In genomic region chr18:63316612-63317555, GRCh38 we compare ENCODE assay signal across 9 cellular contexts. TPM values are rescaled to one million over a fixed set of nuclear protein-coding genes. Genes with fewer than 3 reads are reported as not detected.
DNase-seq lines count a peak whose midpoint lies in the region; ATAC-seq and TF ChIP-seq lines count a peak whose summit lies in the region.
"Had no signal": no experiment of that assay in that cellular context is flagged by ENCODE, and none has a peak within 500 bp of the region (broad histone marks: within the 10 kb centered on the region; RNA-seq: fewer than 3 reads in every experiment).

No MANE protein-coding gene starts in this region.

- CTCF ChIA-PET in activated naive CD4-positive, alpha-beta T cell treated with anti-CD3 and anti-CD28 coated beads, Interleukin-2, amount 10 ng/mL, durations not matched to agents 7 days and 5 days (lab: Charles Lee): interaction anchor here (0.8 to 3.9 kb wide), 31 partner anchors 9 to 317 kb away, joined by 3 to 80 read pairs (median 8); no protein-coding TSS in a partner anchor

- H3K79me2 ChIP-seq in hepatocyte: peaks cover 3% of the 10 kb centered on the region

- no peak overlapping the region for H3K4me3 ChIP-seq in hepatocyte
- H3K4me3 ChIP-seq in thyroid gland (replicated peaks in 1 of 3): peak overlapping the region in 2 of 3 donors; percentile 28 to 81
- H3K4me3 ChIP-seq in adrenal gland: peak overlapping the region in 1 of 4 donors; percentile 78
- H3K4me3 ChIP-seq: K562 had no signal

- peak overlapping the region; percentile 91 for H3K4me2 ChIP-seq in hepatocyte

- TF ChIP-seq POLR2A in thyroid gland (IDR thresholded peaks at IDR 0.05) (no peak), adrenal gland (IDR thresholded peaks at IDR 0.05) (no peak)

- peaks cover 14% of the 10 kb centered on the region for H3K27me3 ChIP-seq in hepatocyte
- H3K27me3 ChIP-seq in thyroid gland: no peaks in the 10 kb centered on the region
- peaks cover 5% of the 10 kb centered on the region for H3K27me3 ChIP-seq in adrenal gland

- H3K27ac Mint-ChIP-seq in activated naive CD4-positive, alpha-beta T cell treated with anti-CD3 and anti-CD28 coated beads, Interleukin-2, amount 10 ng/mL, durations not matched to agents 7 days and 5 days: peak overlapping the region; percentile 89

- H3K36me3 ChIP-seq in hepatocyte (replicated peaks; ENCODE audit: insufficient read depth, low read depth) (no peaks in the 10 kb centered on the region), thyroid gland (no peaks in the 10 kb centered on the region), adrenal gland (replicated peaks in 1 of 2) (no peaks in the 10 kb centered on the region)

- no peak for DNase-seq in activated naive CD4-positive, alpha-beta T cell treated with anti-CD3 and anti-CD28 coated beads, Interleukin-2, amount 10 ng/mL, durations not matched to agents 7 days and 5 days
- no peak for DNase-seq in activated naive CD4-positive, alpha-beta T cell (lab: John Stamatoyannopoulos, UW)
- DNase-seq in NCI-H69 (lab: John Stamatoyannopoulos, UW): peak; percentile 71
- no peak for DNase-seq in hepatocyte (ENCODE audit: low spot score)
- DNase-seq in thyroid gland: peak; percentile 38 to 48
- DNase-seq in adrenal gland: no peak
- no peak for DNase-seq in stimulated activated CD4-positive, alpha-beta T cell treated with anti-CD3 and anti-CD28 coated beads, Interleukin-1b, Interleukin-23, amount 100 ng/mL, for 48 hours

- TF ChIP-seq CTCF in hepatocyte (IDR thresholded peaks at IDR 0.05; ENCODE audit: poor library complexity) (no peak), thyroid gland (IDR thresholded peaks at IDR 0.05) (no peak), adrenal gland (IDR thresholded peaks at IDR 0.05) (no peak)

- H4K20me1 ChIP-seq in hepatocyte (ENCODE audit: insufficient read depth, poor library complexity, severe bottlenecking): peaks cover 14% of the 10 kb centered on the region

- H3K27me3 Mint-ChIP-seq in activated naive CD4-positive, alpha-beta T cell treated with anti-CD3 and anti-CD28 coated beads, Interleukin-2, amount 10 ng/mL, durations not matched to agents 7 days and 5 days: peaks cover 4% of the 10 kb centered on the region

- peaks cover 63% of the 10 kb centered on the region for H3K36me3 Mint-ChIP-seq in activated naive CD4-positive, alpha-beta T cell treated with anti-CD3 and anti-CD28 coated beads, Interleukin-2, amount 10 ng/mL, durations not matched to agents 7 days and 5 days

- H2AFZ ChIP-seq in hepatocyte: no peak overlapping the region

- intact Hi-C loops in thyroid gland (cut with DNase I): loop anchor here (5.0 kb wide), 1 partner anchor 185 kb away; no protein-coding TSS in a partner anchor
- intact Hi-C loops in adrenal gland (cut with DNase I): no loop called here

- H3K9me3 Mint-ChIP-seq in activated naive CD4-positive, alpha-beta T cell treated with anti-CD3 and anti-CD28 coated beads, Interleukin-2, amount 10 ng/mL, durations not matched to agents 7 days and 5 days: no peaks in the 10 kb centered on the region

- H3K9me3 ChIP-seq in hepatocyte (ENCODE audit: low read depth) (no peaks in the 10 kb centered on the region), thyroid gland (no peaks in the 10 kb centered on the region), adrenal gland (replicated peaks in 1 of 3) (no peaks in the 10 kb centered on the region)

- WGBS in hepatocyte (ENCODE audit: low lambda C conversion rate, missing lambda C conversion rate): 94% methylated on average over 4 of the region's 4 CpGs
- 30 to 43% methylated on average over 4 of the region's 4 CpGs for WGBS in thyroid gland, 2 donors
- WGBS in adrenal gland, 4 donors: 88 to 91% (median 89%) methylated on average over 4 of the region's 4 CpGs

- H3K4me3 Mint-ChIP-seq in activated naive CD4-positive, alpha-beta T cell treated with anti-CD3 and anti-CD28 coated beads, Interleukin-2, amount 10 ng/mL, durations not matched to agents 7 days and 5 days: peak overlapping the region; percentile 85

- H3K4me1 Mint-ChIP-seq in activated naive CD4-positive, alpha-beta T cell treated with anti-CD3 and anti-CD28 coated beads, Interleukin-2, amount 10 ng/mL, durations not matched to agents 7 days and 5 days: peaks cover 43% of the 10 kb centered on the region

- no peak for ATAC-seq in HG02884 (IDR thresholded peaks at IDR 0.05; ENCODE audit: unreplicated experiment)
- ATAC-seq: K562 had no signal

- H3K27ac ChIP-seq in hepatocyte: no peak overlapping the region
- peak overlapping the region; percentile 65 to 88 (median 86) for H3K27ac ChIP-seq in thyroid gland
- no peak overlapping the region for H3K27ac ChIP-seq in adrenal gland

- H3K9me2 ChIP-seq in hepatocyte (replicated peaks; ENCODE audit: insufficient read depth): no peaks in the 10 kb centered on the region

- H3K4me1 ChIP-seq in hepatocyte (ENCODE audit: insufficient read depth) (peaks cover 15% of the 10 kb centered on the region), thyroid gland (peaks cover 16 to 25% of the 10 kb centered on the region in 2 donors), adrenal gland (replicated peaks in 1 of 2) (peaks cover 0 to 4% of the 10 kb centered on the region in 2 donors)

RNA-seq across cellular contexts. Expression of gene BCL2, which starts 2.7 kb away (rescaled TPM):
- total RNA-seq in hepatocyte: 9.1 and 11.4 TPM in 2 replicates
- 0.80 and 1.0 TPM in 2 replicates for polyA plus RNA-seq in hepatocyte
- total RNA-seq in thyroid gland: 100 to 1,000 TPM; 108 to 163 (median 115) TPM
- total RNA-seq in adrenal gland: 1 to 10 TPM in 7 of 8 donors, under 1 TPM in 1; 0.85 to 7.7 (median 4.0) TPM
- polyA plus RNA-seq in adrenal gland: 1 to 10 TPM; 1.2 to 2.9 (median 1.5) TPM

RNA-seq across cellular contexts. Expression of gene KDSR, which starts 50.1 kb away (rescaled TPM):
- total RNA-seq in hepatocyte: 26.5 and 33.6 TPM in 2 replicates
- 50.7 and 55.1 TPM in 2 replicates for polyA plus RNA-seq in hepatocyte
- total RNA-seq in thyroid gland: 10 to 100 TPM; 30.7 to 85.7 (median 46.8) TPM
- 100 to 1,000 TPM in 1 of 8 donors, 10 to 100 TPM in 7; 39.8 to 102 (median 52.5) TPM for total RNA-seq in adrenal gland
- polyA plus RNA-seq in adrenal gland: 10 to 100 TPM in 2 of 3 donors, 1 to 10 TPM in 1; 8.2 to 36.7 (median 15.1) TPM

Comparison
In these comparisons a context has a peak if more than half of its experiments do, and no peak if none do; other contexts are left out.
1. DNase-seq: peak in NCI-H69 (single experiment) and thyroid gland (2 of 2); none in activated naive CD4-positive, alpha-beta T cell treated with anti-CD3 and anti-CD28 coated beads, Interleukin-2, amount 10 ng/mL, durations not matched to agents 7 days and 5 days (single experiment), activated naive CD4-positive, alpha-beta T cell (0 of 4), hepatocyte (single experiment), adrenal gland (0 of 7) and stimulated activated CD4-positive, alpha-beta T cell treated with anti-CD3 and anti-CD28 coated beads, Interleukin-1b, Interleukin-23, amount 100 ng/mL, for 48 hours (single experiment).
2. H3K27ac ChIP-seq: peak in thyroid gland (3 of 3); none in hepatocyte (single experiment) and adrenal gland (0 of 5).